ENCODE assay signal across 8 cellular contexts in the genomic region with DNA sequence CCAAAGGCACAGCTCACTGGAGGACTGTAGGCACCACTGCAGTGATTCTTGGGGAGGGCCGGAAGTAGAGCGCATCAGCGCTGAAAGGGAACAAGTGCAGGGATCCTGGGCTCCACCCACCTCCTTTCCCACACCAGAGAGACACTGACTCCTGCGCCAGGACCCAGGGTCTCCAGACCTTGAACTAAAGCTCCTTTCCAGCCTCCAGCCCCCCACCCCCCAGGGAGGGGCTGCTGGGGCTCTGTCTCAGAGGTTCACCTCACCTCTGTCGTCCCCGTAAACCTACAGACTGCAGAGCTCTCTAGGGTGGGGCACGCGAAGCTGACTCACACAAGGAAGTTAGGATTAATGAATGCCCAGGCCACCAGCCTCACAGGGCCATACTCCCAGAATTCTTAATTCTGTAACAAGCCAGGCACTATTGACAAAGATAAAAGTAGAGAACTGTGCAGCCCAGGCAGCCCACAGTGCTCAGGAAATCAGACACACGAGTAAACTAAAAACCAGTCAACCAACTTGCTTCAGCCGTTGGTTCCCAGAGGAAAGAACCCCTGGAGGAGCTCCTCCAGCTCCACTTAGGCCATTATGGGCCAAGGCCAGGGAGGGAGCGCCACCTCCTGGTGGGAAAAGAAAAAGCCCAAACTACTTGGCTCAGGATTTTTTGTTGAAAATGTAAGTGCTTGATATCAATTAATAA. TPM values are rescaled to one million over a fixed set of nuclear protein-coding genes. Genes with fewer than 3 reads are reported as not detected.
DNase-seq lines count a peak whose midpoint lies in the region; ATAC-seq and TF ChIP-seq lines count a peak whose summit lies in the region.

No MANE protein-coding gene starts in this region.

- TF ChIP-seq CTCF in parathyroid adenoma (IDR thresholded peaks at IDR 0.05) (peak; percentile 87), vagina (IDR thresholded peaks at IDR 0.05) (peak; percentile 50 to 90 (median 80))

- H3K27ac ChIP-seq in SJSA1 (peak overlapping the region; percentile 45), parathyroid adenoma (no peak overlapping the region), vagina (no peak overlapping the region)

- no peaks in the 10 kb centered on the region for H3K9me3 Mint-ChIP-seq in activated naive CD4-positive, alpha-beta T cell treated with anti-CD3 and anti-CD28 coated beads for 36 hours

- H3K9ac ChIP-seq in parathyroid adenoma = no peak overlapping the region

- no peaks in the 10 kb centered on the region for H3K79me2 ChIP-seq in parathyroid adenoma

- H3K27me3 ChIP-seq in SJSA1 (replicated peaks) (no peaks in the 10 kb centered on the region), parathyroid adenoma (ENCODE audit: control insufficient read depth, insufficient read depth, low read length) (no peaks in the 10 kb centered on the region), vagina (no peaks in the 10 kb centered on the region)

- H3K9me3 ChIP-seq in SJSA1 (replicated peaks) (no peaks in the 10 kb centered on the region), parathyroid adenoma (ENCODE audit: control insufficient read depth, low read length) (no peaks in the 10 kb centered on the region), vagina (no peaks in the 10 kb centered on the region)

- H3K4me3 ChIP-seq in SJSA1 (no peak overlapping the region), parathyroid adenoma (ENCODE audit: low read depth, low read length) (no peak overlapping the region), vagina (no peak overlapping the region)

- H3K4me3 Mint-ChIP-seq in activated naive CD4-positive, alpha-beta T cell treated with anti-CD3 and anti-CD28 coated beads for 36 hours = no peak overlapping the region

- in situ Hi-C loops in KBM-7 (cut with MboI; ENCODE audit: low pct_unique_long_range_greater_than_20kb, low sequenced_read_pairs) = loop anchor here (25.0 kb wide), 2 partner anchors 321 to 1171 kb away; no protein-coding TSS in a partner anchor

- no peaks in the 10 kb centered on the region for H3K36me3 ChIP-seq in SJSA1
- H3K36me3 ChIP-seq in parathyroid adenoma (ENCODE audit: control insufficient read depth, insufficient read depth, low read length) = no peaks in the 10 kb centered on the region
- no peaks in the 10 kb centered on the region for H3K36me3 ChIP-seq in vagina

- no peak overlapping the region for H3K4me2 ChIP-seq in parathyroid adenoma (ENCODE audit: low read length)

- CTCF ChIA-PET in activated naive CD4-positive, alpha-beta T cell treated with anti-CD3 and anti-CD28 coated beads for 36 hours (lab: Charles Lee) = interaction anchor here (0.6 to 6.2 kb wide), 22 partner anchors 8 to 505 kb away, joined by 3 to 83 read pairs (median 4); no protein-coding TSS in a partner anchor

- peak; percentile 57 for DNase-seq in DMS153 (lab: John Stamatoyannopoulos, UW)
- DNase-seq in KBM-7 = peak; percentile 73
- peak; percentile 70 to 88 for DNase-seq in SJSA1 (ENCODE audit: low read depth in 1 of 2, low spot score in 2 of 2)
- DNase-seq in activated naive CD4-positive, alpha-beta T cell treated with anti-CD3 and anti-CD28 coated beads for 36 hours = peak; percentile 73
- peak; percentile 41 for DNase-seq in glomerular endothelial cell (ENCODE audit: extremely low read depth, low read depth, low spot score)
- DNase-seq in vagina (ENCODE audit: extremely low spot score in 2 of 2) = no peak

- no peak for TF ChIP-seq POLR2A in vagina (IDR thresholded peaks at IDR 0.05)

- no peaks in the 10 kb centered on the region for H3K36me3 Mint-ChIP-seq in activated naive CD4-positive, alpha-beta T cell treated with anti-CD3 and anti-CD28 coated beads for 36 hours (ENCODE audit: low read depth)

- no peak for ATAC-seq in HG02798 (IDR thresholded peaks at IDR 0.05; ENCODE audit: poor library complexity, unreplicated experiment)

- intact Hi-C loops in activated naive CD4-positive, alpha-beta T cell treated with anti-CD3 and anti-CD28 coated beads for 36 hours (cut with micrococcal nuclease) = loop anchor here (1.0 kb wide), 5 partner anchors 129 to 1183 kb away; no protein-coding TSS in a partner anchor
- intact Hi-C loops in vagina (cut with DNase I) = loop anchor here (5.0 kb wide), 1 partner anchor 346 kb away; no protein-coding TSS in a partner anchor

- no peaks in the 10 kb centered on the region for H3K4me1 Mint-ChIP-seq in activated naive CD4-positive, alpha-beta T cell treated with anti-CD3 and anti-CD28 coated beads for 36 hours (ENCODE audit: low read depth)

- no peaks in the 10 kb centered on the region for H3K27me3 Mint-ChIP-seq in activated naive CD4-positive, alpha-beta T cell treated with anti-CD3 and anti-CD28 coated beads for 36 hours (ENCODE audit: low read depth)

- no peak overlapping the region for H2AFZ ChIP-seq in parathyroid adenoma

- no peak overlapping the region for H3K27ac Mint-ChIP-seq in activated naive CD4-positive, alpha-beta T cell treated with anti-CD3 and anti-CD28 coated beads for 36 hours

- peaks cover 16% of the 10 kb centered on the region for H3K4me1 ChIP-seq in SJSA1 (replicated peaks)
- no peaks in the 10 kb centered on the region for H3K4me1 ChIP-seq in parathyroid adenoma
- H3K4me1 ChIP-seq in vagina = peaks cover 12% of the 10 kb centered on the region

RNA-seq across cellular contexts. Expression of a gene that starts 45.1 kb away (rescaled TPM):
- 144 and 157 TPM in 2 replicates for total RNA-seq in SJSA1 (2014; rRNA removed; shearing (Covaris generic))
- 10 to 100 TPM; 67.9 to 69.8 TPM for total RNA-seq in activated naive CD4-positive, alpha-beta T cell treated with anti-CD3 and anti-CD28 coated beads for 36 hours
- total RNA-seq in glomerular endothelial cell = 40.2 and 51.3 TPM in 2 replicates
- 50.6 TPM for total RNA-seq in vagina

Comparison
In these comparisons a context has a peak if more than half of its experiments do, and no peak if none do; other contexts are left out.
1. DNase-seq: peak in DMS153 (single experiment), KBM-7 (single experiment), SJSA1 (2 of 2), activated naive CD4-positive, alpha-beta T cell treated with anti-CD3 and anti-CD28 coated beads for 36 hours (single experiment) and glomerular endothelial cell (single experiment); none in vagina (0 of 2).